In the genomic region with DNA sequence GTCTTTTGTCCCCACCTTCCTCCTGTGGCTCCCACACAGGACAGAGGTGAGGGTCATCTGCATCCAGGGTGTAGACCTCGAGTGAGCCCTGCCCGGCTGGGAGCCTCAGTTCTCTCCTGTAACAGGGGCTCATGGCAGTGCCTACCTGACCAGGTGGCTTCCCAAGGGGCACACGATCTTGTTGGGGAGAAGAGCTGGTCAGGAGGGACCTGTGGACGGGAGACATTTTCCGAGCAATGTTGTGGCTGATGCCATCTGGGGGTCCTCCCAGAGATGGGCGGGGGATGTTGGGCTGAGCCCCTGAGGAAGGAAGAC, we compare ENCODE assay signal across 2 cellular contexts.
TF ChIP-seq lines count a peak whose summit lies in the region.

No MANE protein-coding gene starts in this region.

TF ChIP-seq in GM23338, 12 proteins besides CTCF, POLR2A, EP300 and RAD21:
- no peak for TF ChIP-seq POLR2AphosphoS5 (IDR thresholded peaks at IDR 0.05; ENCODE audit: low read depth)
- TF ChIP-seq ZNF331 (CRISPR knock-in tag; IDR thresholded peaks at IDR 0.05; ENCODE audit: low read depth), result no peak

TF ChIP-seq in H1, 55 proteins besides CTCF, POLR2A, EP300 and RAD21:
- TF ChIP-seq, protein P1, sequence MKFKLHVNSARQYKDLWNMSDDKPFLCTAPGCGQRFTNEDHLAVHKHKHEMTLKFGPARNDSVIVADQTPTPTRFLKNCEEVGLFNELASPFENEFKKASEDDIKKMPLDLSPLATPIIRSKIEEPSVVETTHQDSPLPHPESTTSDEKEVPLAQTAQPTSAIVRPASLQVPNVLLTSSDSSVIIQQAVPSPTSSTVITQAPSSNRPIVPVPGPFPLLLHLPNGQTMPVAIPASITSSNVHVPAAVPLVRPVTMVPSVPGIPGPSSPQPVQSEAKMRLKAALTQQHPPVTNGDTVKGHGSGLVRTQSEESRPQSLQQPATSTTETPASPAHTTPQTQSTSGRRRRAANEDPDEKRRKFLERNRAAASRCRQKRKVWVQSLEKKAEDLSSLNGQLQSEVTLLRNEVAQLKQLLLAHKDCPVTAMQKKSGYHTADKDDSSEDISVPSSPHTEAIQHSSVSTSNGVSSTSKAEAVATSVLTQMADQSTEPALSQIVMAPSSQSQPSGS (IDR thresholded peaks at IDR 0.05; ENCODE audit: low read length), result no peak
- TF ChIP-seq MAFK (IDR thresholded peaks at IDR 0.05; ENCODE audit: low read depth, low read length) (no peak), TAF7 (optimal IDR thresholded peaks at IDR 0.05; ENCODE audit: borderline replicate concordance, low read depth, low read length) (no peak), EZH2 (IDR thresholded peaks at IDR 0.05; ENCODE audit: low read depth, low read length, severe bottlenecking) (no peak), FOSL1 (IDR thresholded peaks at IDR 0.05; ENCODE audit: insufficient read depth, low read depth, low read length) (no peak), TEAD4 (IDR thresholded peaks at IDR 0.05; ENCODE audit: low read depth, low read length) (no peak), BCL11A (IDR thresholded peaks at IDR 0.05; ENCODE audit: low read depth in 2 of 2, low read length in 2 of 2) (no peak), PHF8 (conservative IDR thresholded peaks at IDR 0.05; ENCODE audit: low read depth, low read length) (no peak), TCF12 (IDR thresholded peaks at IDR 0.05; ENCODE audit: low read depth, low read length) (no peak), HDAC2 (IDR thresholded peaks at IDR 0.05; ENCODE audit: borderline replicate concordance in 1 of 2, low read depth in 2 of 2, low read length in 2 of 2) (no peak), YY1 (IDR thresholded peaks at IDR 0.05; ENCODE audit: low read depth, low read length) (no peak)
